Comparison of ENCODE assay signal across 18 cellular contexts in the genomic region with DNA sequence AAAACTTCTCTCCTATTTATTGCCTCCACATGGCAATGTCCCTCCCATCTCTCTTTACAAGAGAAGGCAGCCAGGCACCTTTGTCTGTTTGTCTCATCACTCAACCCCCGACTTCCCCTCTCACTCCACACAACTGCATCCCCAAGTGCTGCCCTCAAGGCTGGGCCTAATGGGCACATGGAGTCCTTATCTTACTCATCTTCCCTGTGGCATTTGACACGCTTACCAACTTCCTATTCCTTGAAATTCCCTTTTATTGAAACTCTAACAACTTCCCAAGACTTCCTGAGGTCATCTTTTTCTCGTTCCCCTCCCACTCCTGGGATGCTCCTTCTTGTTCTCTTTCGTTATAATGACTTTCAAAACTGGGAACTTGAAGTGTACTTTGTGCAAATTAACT.
DNase-seq lines count a peak whose midpoint lies in the region; ATAC-seq and TF ChIP-seq lines count a peak whose summit lies in the region.
"Had no signal": no experiment of that assay in that cellular context is flagged by ENCODE, and none has a peak within 500 bp of the region (broad histone marks: within the 10 kb centered on the region; RNA-seq: fewer than 3 reads in every experiment).

No MANE protein-coding gene starts in this region.

- no peaks in the 10 kb centered on the region for H3K36me3 ChIP-seq in smooth muscle cell (ENCODE audit: low read depth)
- H3K36me3 ChIP-seq: BLaER1 treated with 17β-estradiol and CSF1 and Interleukin-3, amounts not matched to agents 10 nM and 100 nM had no signal

- DNase-seq in Right ventricle myocardium superior (no peak), cardiac septum (ENCODE audit: low spot score) (no peak), KBM-7 (peak; percentile 18), smooth muscle cell (lab: John Stamatoyannopoulos, UW; ENCODE audit: unreplicated experiment) (no peak), NCI-H2029 treated with DMSO at 0.1 percent for 48 hours (lab: John Stamatoyannopoulos, UW) (no peak), NCI-H1048 (lab: John Stamatoyannopoulos, UW) (no peak)
- no peak for DNase-seq in activated T-helper 1 cell treated with anti-CD3 and anti-CD28 coated beads, Interleukin-12 subunit alpha, Interleukin-12 subunit beta, Interleukin-2, Interleukin-4 antibody, amounts not matched to agents 30 ng/mL and 10 ng/mL and 1 ng/mL, durations not matched to agents 14 hours and 24 hours and 36 hours (ENCODE audit: low spot score)
- DNase-seq: H9, NCI-H1436, NCI-H2081, NCI-H510A, NCI-H774, SHP77 treated with DMSO at 0.1 percent for 48 hours had no signal

- H3K4me1 Mint-ChIP-seq in activated T-helper 1 cell treated with anti-CD3 and anti-CD28 coated beads, Interleukin-12 subunit alpha, Interleukin-12 subunit beta, Interleukin-2, Interleukin-4 antibody, amounts not matched to agents 30 ng/mL and 10 ng/mL and 1 ng/mL, durations not matched to agents 14 hours and 24 hours and 36 hours (ENCODE audit: low read depth) = peaks cover 48% of the 10 kb centered on the region

- 65% methylated on average over 4 of the region's 4 CpGs for WGBS in smooth muscle cell (ENCODE audit: low lambda C conversion rate)

- in situ Hi-C loops in KBM-7 (cut with MboI; ENCODE audit: low pct_unique_long_range_greater_than_20kb, low sequenced_read_pairs) = loop anchor here (25.0 kb wide), 1 partner anchor 402 kb away; no protein-coding TSS in a partner anchor

- peak; percentile 14 for ATAC-seq in Right ventricle myocardium superior (ENCODE audit: poor library complexity)
- no peak for ATAC-seq in GM19395 (IDR thresholded peaks at IDR 0.05; ENCODE audit: unreplicated experiment)
- ATAC-seq: A549, SK-N-SH treated with all-trans-retinoic acid at 6 μM for 48 hours had no signal

- peak overlapping the region; percentile 5 for H3K4me3 Mint-ChIP-seq in activated T-helper 1 cell treated with anti-CD3 and anti-CD28 coated beads, Interleukin-12 subunit alpha, Interleukin-12 subunit beta, Interleukin-2, Interleukin-4 antibody, amounts not matched to agents 30 ng/mL and 10 ng/mL and 1 ng/mL, durations not matched to agents 14 hours and 24 hours and 36 hours
- H3K4me3 Mint-ChIP-seq: H9, IgD-negative memory B cell had no signal

- H3K27ac Mint-ChIP-seq in activated T-helper 1 cell treated with anti-CD3 and anti-CD28 coated beads, Interleukin-12 subunit alpha, Interleukin-12 subunit beta, Interleukin-2, Interleukin-4 antibody, amounts not matched to agents 30 ng/mL and 10 ng/mL and 1 ng/mL, durations not matched to agents 14 hours and 24 hours and 36 hours = peak overlapping the region; percentile 37
- H3K27ac Mint-ChIP-seq: H9, IgD-negative memory B cell had no signal

- no peaks in the 10 kb centered on the region for H3K79me2 ChIP-seq in smooth muscle cell (ENCODE audit: low read depth)

- TF ChIP-seq CTCF in smooth muscle cell (IDR thresholded peaks at IDR 0.05; ENCODE audit: borderline replicate concordance, insufficient read depth, poor library complexity, severe bottlenecking) = no peak

- peaks cover 5% of the 10 kb centered on the region for H3K9me3 Mint-ChIP-seq in activated T-helper 1 cell treated with anti-CD3 and anti-CD28 coated beads, Interleukin-12 subunit alpha, Interleukin-12 subunit beta, Interleukin-2, Interleukin-4 antibody, amounts not matched to agents 30 ng/mL and 10 ng/mL and 1 ng/mL, durations not matched to agents 14 hours and 24 hours and 36 hours
- H3K9me3 Mint-ChIP-seq: H9, IgD-negative memory B cell had no signal

- H3K27me3 ChIP-seq in smooth muscle cell (ENCODE audit: low read depth) = no peaks in the 10 kb centered on the region
- H3K27me3 ChIP-seq: BLaER1 treated with 17β-estradiol and CSF1 and Interleukin-3, amounts not matched to agents 10 nM and 100 nM had no signal

- no peak overlapping the region for H3K9ac ChIP-seq in smooth muscle cell (ENCODE audit: low read depth)
- H3K9ac ChIP-seq: BLaER1 treated with 17β-estradiol and CSF1 and Interleukin-3, amounts not matched to agents 10 nM and 100 nM had no signal

- H3K27ac ChIP-seq in smooth muscle cell (ENCODE audit: low read depth) = no peak overlapping the region

- H2AFZ ChIP-seq in smooth muscle cell (ENCODE audit: low read depth) = peak overlapping the region; percentile 42

- no peaks in the 10 kb centered on the region for H3K9me3 ChIP-seq in smooth muscle cell (replicated peaks; ENCODE audit: low read depth)
- H3K9me3 ChIP-seq: A549; BLaER1 treated with 17β-estradiol and CSF1 and Interleukin-3, amounts not matched to agents 10 nM and 100 nM had no signal

- H3K4me3 ChIP-seq in smooth muscle cell = no peak overlapping the region
- H3K4me3 ChIP-seq: A549; BLaER1 treated with 17β-estradiol and CSF1 and Interleukin-3, amounts not matched to agents 10 nM and 100 nM had no signal

- peaks cover 13% of the 10 kb centered on the region for H3K36me3 Mint-ChIP-seq in activated T-helper 1 cell treated with anti-CD3 and anti-CD28 coated beads, Interleukin-12 subunit alpha, Interleukin-12 subunit beta, Interleukin-2, Interleukin-4 antibody, amounts not matched to agents 30 ng/mL and 10 ng/mL and 1 ng/mL, durations not matched to agents 14 hours and 24 hours and 36 hours (ENCODE audit: low read depth)
- H3K36me3 Mint-ChIP-seq: IgD-negative memory B cell had no signal

- intact Hi-C loops in Right ventricle myocardium superior (cut with DNase I) (loop anchor here (5.0 to 10.0 kb wide), 4 partner anchors 240 to 602 kb away; no protein-coding TSS in a partner anchor), cardiac septum (cut with DNase I) (loop anchor here (5.0 to 10.0 kb wide), 5 partner anchors 102 to 517 kb away; partner anchors contain the start of gene TNIK)
- intact Hi-C loops in activated T-helper 1 cell treated with anti-CD3 and anti-CD28 coated beads, Interleukin-12 subunit alpha, Interleukin-12 subunit beta, Interleukin-2, Interleukin-4 antibody, amounts not matched to agents 30 ng/mL and 10 ng/mL and 1 ng/mL, durations not matched to agents 14 hours and 24 hours and 36 hours (cut with micrococcal nuclease) = loop anchor here (5.0 to 10.0 kb wide), 3 partner anchors 237 to 700 kb away; no protein-coding TSS in a partner anchor

- no peak overlapping the region for H3K4me2 ChIP-seq in smooth muscle cell

- no peaks in the 10 kb centered on the region for H3K4me1 ChIP-seq in smooth muscle cell (ENCODE audit: low read depth)

- H3F3A ChIP-seq in smooth muscle cell (ENCODE audit: low read depth) = no peaks in the 10 kb centered on the region

- no peaks in the 10 kb centered on the region for H4K20me1 ChIP-seq in smooth muscle cell (ENCODE audit: low read depth)
- H4K20me1 ChIP-seq: BLaER1 treated with 17β-estradiol and CSF1 and Interleukin-3, amounts not matched to agents 10 nM and 100 nM had no signal

- peaks cover 5% of the 10 kb centered on the region for H3K27me3 Mint-ChIP-seq in activated T-helper 1 cell treated with anti-CD3 and anti-CD28 coated beads, Interleukin-12 subunit alpha, Interleukin-12 subunit beta, Interleukin-2, Interleukin-4 antibody, amounts not matched to agents 30 ng/mL and 10 ng/mL and 1 ng/mL, durations not matched to agents 14 hours and 24 hours and 36 hours (ENCODE audit: insufficient read depth)
